Comparison of ENCODE assay signal across 8 cellular contexts in genomic region chr10:100338434-100339036, GRCh38. TPM values are rescaled to one million over a fixed set of nuclear protein-coding genes. Genes with fewer than 3 reads are reported as not detected.
DNase-seq lines count a peak whose midpoint lies in the region; ATAC-seq and TF ChIP-seq lines count a peak whose summit lies in the region.

No MANE protein-coding gene starts in this region.

- POLR2A ChIA-PET in HEK293 (lab: Yijun Ruan, JAX), result no interaction called here

- in situ Hi-C loops in Caki2 (cut with HindIII; ENCODE audit: low pct_unique_long_range_greater_than_20kb, low sequenced_read_pairs), result loop anchor here (25.0 kb wide), 1 partner anchor 99 kb away; no protein-coding TSS in a partner anchor

- no peak overlapping the region for H3K4me3 Mint-ChIP-seq in dendritic cell treated with granulocyte-macrophage colony-stimulating factor and Interleukin-4, amounts not matched to agents 40 ng/mL and 50 ng/mL, for 4 days

- TF ChIP-seq CTCF in HEK293 (tag by site-specific recombination; IDR thresholded peaks at IDR 0.05), result peak; percentile 74

- peak overlapping the region; percentile 84 for H3K27ac Mint-ChIP-seq in dendritic cell treated with granulocyte-macrophage colony-stimulating factor and Interleukin-4, amounts not matched to agents 40 ng/mL and 50 ng/mL, for 4 days

- no peak for ATAC-seq in GM19463 (IDR thresholded peaks at IDR 0.05; ENCODE audit: unreplicated experiment)

- H3K27me3 Mint-ChIP-seq in dendritic cell treated with granulocyte-macrophage colony-stimulating factor and Interleukin-4, amounts not matched to agents 40 ng/mL and 50 ng/mL, for 4 days, result peaks cover 14% of the 10 kb centered on the region

- H3K27ac ChIP-seq in HEK293 (ENCODE audit: extremely low read depth, low read depth, low read length), result no peak overlapping the region

- H3K36me3 Mint-ChIP-seq in dendritic cell treated with granulocyte-macrophage colony-stimulating factor and Interleukin-4, amounts not matched to agents 40 ng/mL and 50 ng/mL, for 4 days (ENCODE audit: low read depth), result no peaks in the 10 kb centered on the region

- no peaks in the 10 kb centered on the region for H3K4me1 ChIP-seq in HEK293 (ENCODE audit: control insufficient read depth, insufficient read depth, low read length)

- intact Hi-C loops in dendritic cell treated with granulocyte-macrophage colony-stimulating factor and Interleukin-4, amounts not matched to agents 40 ng/mL and 50 ng/mL, for 4 days (cut with micrococcal nuclease), result loop anchor here (1.0 to 5.0 kb wide), 3 partner anchors 34 to 170 kb away; no protein-coding TSS in a partner anchor

- CTCF ChIA-PET in HEK293 (lab: Yijun Ruan, JAX), result interaction anchor here (0.6 to 20.2 kb wide), 29 partner anchors 8 to 346 kb away, joined by 3 to 342 read pairs (median 4); partner anchors contain the start of gene PKD2L1

- H3K36me3 ChIP-seq in HEK293 (ENCODE audit: control insufficient read depth in 2 of 2, insufficient read depth in 1 of 2, low read length in 2 of 2), result no peaks in the 10 kb centered on the region

- DNase-seq in Caki2 (ENCODE audit: low read depth) (peak; percentile 39), NCI-H460 (ENCODE audit: extremely low read depth, low read depth) (peak; percentile 70), medulla oblongata (ENCODE audit: extremely low spot score) (peak; percentile 87)
- peak; percentile 79 to 83 for DNase-seq in activated CD4-positive, alpha-beta T cell treated with anti-CD3 and anti-CD28 coated beads, Interleukin-2, amount 50 U/mL, for 4 hours
- DNase-seq in stimulated activated CD8-positive, alpha-beta memory T cell treated with anti-CD3 and anti-CD28 coated beads, Interleukin-2, amount 100 ng/mL, for 1 hour (ENCODE audit: low read depth in 2 of 2), result peak; percentile 59 to 68

- no peaks in the 10 kb centered on the region for H3K9me3 Mint-ChIP-seq in dendritic cell treated with granulocyte-macrophage colony-stimulating factor and Interleukin-4, amounts not matched to agents 40 ng/mL and 50 ng/mL, for 4 days

- no peak overlapping the region for H3K4me3 ChIP-seq in HEK293 (ENCODE audit: low read depth, low read length)

- peaks cover 48% of the 10 kb centered on the region for H3K4me1 Mint-ChIP-seq in dendritic cell treated with granulocyte-macrophage colony-stimulating factor and Interleukin-4, amounts not matched to agents 40 ng/mL and 50 ng/mL, for 4 days (ENCODE audit: low read depth)

- H3K9me3 ChIP-seq in HEK293 (ENCODE audit: control insufficient read depth, insufficient read depth, low read depth, low read length), result no peaks in the 10 kb centered on the region

TF ChIP-seq in HEK293, 187 proteins besides CTCF, POLR2A, EP300 and RAD21 (continues in another document):
- TF ChIP-seq ZSCAN30 (tag by site-specific recombination; IDR thresholded peaks at IDR 0.05) (no peak), ZNF324 (tag by site-specific recombination; IDR thresholded peaks at IDR 0.05) (no peak), REST (tag by site-specific recombination; IDR thresholded peaks at IDR 0.05) (no peak), ZBTB6 (tag by site-specific recombination; IDR thresholded peaks at IDR 0.05) (no peak), MEIS1 (CRISPR knock-in tag; IDR thresholded peaks at IDR 0.05; ENCODE audit: borderline replicate concordance) (no peak), KLF1 (tag by site-specific recombination; IDR thresholded peaks at IDR 0.05) (no peak), ZNF266 (tag by site-specific recombination; IDR thresholded peaks at IDR 0.05; ENCODE audit: low read depth) (no peak), ZBTB17 (tag by site-specific recombination; IDR thresholded peaks at IDR 0.05) (0 out of 2 replicates have a peak, but pooled peaks have one; percentile 14), ZNF2 (tag by site-specific recombination; IDR thresholded peaks at IDR 0.05) (no peak), ZNF544 (tag by site-specific recombination; IDR thresholded peaks at IDR 0.05) (no peak), ZNF654 (tag by site-specific recombination; IDR thresholded peaks at IDR 0.05; ENCODE audit: low read depth) (peak; percentile 78), HIC1 (tag by site-specific recombination; IDR thresholded peaks at IDR 0.05) (no peak), ZBTB7A (tag by site-specific recombination; IDR thresholded peaks at IDR 0.05; ENCODE audit: low read depth) (no peak), ZNF747 (tag by site-specific recombination; IDR thresholded peaks at IDR 0.05) (no peak), ZNF23 (tag by site-specific recombination; IDR thresholded peaks at IDR 0.05; ENCODE audit: borderline replicate concordance) (no peak), ZNF692 (tag by site-specific recombination; IDR thresholded peaks at IDR 0.05) (no peak)

RNA-seq across cellular contexts. Expression of gene SCD, which starts 8.5 kb away (rescaled TPM):
- 97.2 and 98.9 TPM in 2 replicates for total RNA-seq in Caki2 (2014; rRNA removed; shearing (Covaris generic); ENCODE audit: low replicate concordance)
- total RNA-seq in NCI-H460 (2014; rRNA removed; shearing (Covaris generic)), result 163 and 165 TPM in 2 replicates
- 363 and 475 TPM in 2 replicates for polyA plus RNA-seq in NCI-H460 (2014; cell fraction: nucleus; rRNA removed)

RNA-seq across cellular contexts. Expression of gene PKD2L1, which starts 8.5 kb away (rescaled TPM):
- not detected in 2 replicates for total RNA-seq in Caki2 (2014; rRNA removed; shearing (Covaris generic); ENCODE audit: low replicate concordance)
- total RNA-seq in NCI-H460 (2014; rRNA removed; shearing (Covaris generic)), result 0.05 TPM in 1 of 2 replicates, not detected in the other
- not detected in 2 replicates for polyA plus RNA-seq in NCI-H460 (2014; cell fraction: nucleus; rRNA removed)

RNA-seq across cellular contexts. Expression of gene BLOC1S2, which starts 52.1 kb away (rescaled TPM):
- 54.4 and 55.8 TPM in 2 replicates for total RNA-seq in Caki2 (2014; rRNA removed; shearing (Covaris generic); ENCODE audit: low replicate concordance)
- total RNA-seq in NCI-H460 (2014; rRNA removed; shearing (Covaris generic)), result 82.3 and 85.3 TPM in 2 replicates
- polyA plus RNA-seq in NCI-H460 (2014; cell fraction: nucleus; rRNA removed), result 41.7 and 44.0 TPM in 2 replicates
